Comparison of ENCODE assay signal across 8 cellular contexts in genomic region chr6:159633196-159633595, GRCh38. TPM values are rescaled to one million over a fixed set of nuclear protein-coding genes. Genes with fewer than 3 reads are reported as not detected.
DNase-seq lines count a peak whose midpoint lies in the region; TF ChIP-seq lines count a peak whose summit lies in the region.
"Had no signal": no experiment of that assay in that cellular context is flagged by ENCODE, and none has a peak within 500 bp of the region (broad histone marks: within the 10 kb centered on the region; RNA-seq: fewer than 3 reads in every experiment).

No MANE protein-coding gene starts in this region.

- H2AFZ ChIP-seq in mesenchymal stem cell (ENCODE audit: low read depth, low read length), result no peak overlapping the region
- H2AFZ ChIP-seq: parathyroid adenoma had no signal

- H2BK12ac ChIP-seq in mesenchymal stem cell (ENCODE audit: low read length in 2 of 2), result no peak overlapping the region

- H4K8ac ChIP-seq in mesenchymal stem cell (ENCODE audit: low read length), result no peak overlapping the region

- H2BK5ac ChIP-seq in mesenchymal stem cell (ENCODE audit: low read depth, low read length, poor library complexity, severe bottlenecking), result no peak overlapping the region

- H3K4me3 ChIP-seq in GM06990 (replicated peaks; ENCODE audit: low read depth, low read length) (no peak overlapping the region), WI38 (ENCODE audit: low read depth, low read length) (no peak overlapping the region), mesenchymal stem cell (ENCODE audit: insufficient read depth in 1 of 2, low read depth in 1 of 2, low read length in 2 of 2) (no peak overlapping the region)

- no peak overlapping the region for H3K18ac ChIP-seq in mesenchymal stem cell (ENCODE audit: low read depth in 1 of 2, low read length in 2 of 2)

- no peak overlapping the region for H3K23ac ChIP-seq in mesenchymal stem cell (ENCODE audit: low read length in 2 of 2)

- no peak overlapping the region for H3K4ac ChIP-seq in mesenchymal stem cell (ENCODE audit: low read depth in 1 of 2, low read length in 2 of 2)

- H3K9ac ChIP-seq in mesenchymal stem cell (ENCODE audit: low read length), result no peak overlapping the region
- H3K9ac ChIP-seq: parathyroid adenoma had no signal

- H3K4me2 ChIP-seq in mesenchymal stem cell (ENCODE audit: low read length, poor library complexity, severe bottlenecking), result no peak overlapping the region

- no peaks in the 10 kb centered on the region for H3K9me3 ChIP-seq in mesenchymal stem cell (ENCODE audit: control insufficient read depth, low read length)

- TF ChIP-seq CTCF in GM06990 (IDR thresholded peaks at IDR 0.05; ENCODE audit: insufficient read depth, low read length, poor library complexity, severe bottlenecking) (peak; percentile 54), WI38 (IDR thresholded peaks at IDR 0.05; ENCODE audit: low read depth, low read length) (0 out of 2 replicates have a peak, but pooled peaks have one; percentile 43)

- H3K27me3 ChIP-seq in GM06990 (replicated peaks; ENCODE audit: control insufficient read depth, insufficient read depth, low read length) (no peaks in the 10 kb centered on the region), mesenchymal stem cell (ENCODE audit: control insufficient read depth in 1 of 2, insufficient read depth in 1 of 2, low read length in 2 of 2) (no peaks in the 10 kb centered on the region)

- no peak overlapping the region for H2BK15ac ChIP-seq in mesenchymal stem cell (ENCODE audit: low read depth, poor library complexity, severe bottlenecking)

- no peak overlapping the region for H3K14ac ChIP-seq in mesenchymal stem cell (ENCODE audit: low read length in 2 of 2)

- no peak overlapping the region for H2BK120ac ChIP-seq in mesenchymal stem cell (ENCODE audit: low read depth, low read length)

- H3K4me1 ChIP-seq in mesenchymal stem cell (ENCODE audit: control insufficient read depth, insufficient read depth, low read depth, low read length), result no peaks in the 10 kb centered on the region
- H3K4me1 ChIP-seq: parathyroid adenoma had no signal

- no peak overlapping the region for H4K91ac ChIP-seq in mesenchymal stem cell (ENCODE audit: low read length)

- WGBS in mesenchymal stem cell, result 69% methylated on average over 4 of the region's 5 CpGs

- DNase-seq in GM06990 (ENCODE audit: extremely low read depth, insufficient read length), result no peak
- peak; percentile 17 for DNase-seq in HT1080 (ENCODE audit: low read depth)
- DNase-seq in mesenchymal stem cell, result peak; percentile 4
- DNase-seq in COLO829 (ENCODE audit: low spot score), result no peak
- DNase-seq in NCI-H2081 treated with DMSO at 0.1 percent for 48 hours (lab: John Stamatoyannopoulos, UW), result no peak
- DNase-seq in NCI-H2196 (lab: John Stamatoyannopoulos, UW; ENCODE audit: unreplicated experiment), result no peak

- H2AK5ac ChIP-seq in mesenchymal stem cell (ENCODE audit: low read length, severe bottlenecking), result no peak overlapping the region

- no peaks in the 10 kb centered on the region for H3K79me1 ChIP-seq in mesenchymal stem cell (replicated peaks; ENCODE audit: low read length, poor library complexity, severe bottlenecking)

- no peak overlapping the region for H3K27ac ChIP-seq in mesenchymal stem cell (ENCODE audit: low read length, poor library complexity, severe bottlenecking)
- H3K27ac ChIP-seq: parathyroid adenoma had no signal

- no peaks in the 10 kb centered on the region for H3K36me3 ChIP-seq in GM06990 (ENCODE audit: control insufficient read depth, insufficient read depth, low read length)
- peaks cover 0 to 22% of the 10 kb centered on the region in 2 experiments for H3K36me3 ChIP-seq in mesenchymal stem cell (ENCODE audit: control insufficient read depth in 1 of 2, insufficient read depth in 2 of 2, low read depth in 1 of 2, low read length in 2 of 2)

RNA-seq across cellular contexts. Expression of gene SOD2, which starts 59.8 kb away (rescaled TPM):
- 53.5 and 60.2 TPM in 2 replicates for total RNA-seq in HT1080 (2014; rRNA removed; shearing (Covaris generic))
- 39.3 and 41.5 TPM in 2 replicates for polyA plus RNA-seq in HT1080 (2015; cell fraction: cytosol; rRNA removed)
- 15.6 and 20.7 TPM in 2 replicates for polyA plus RNA-seq in HT1080 (2015; cell fraction: nucleus; rRNA removed)
- 86.6 TPM for polyA plus RNA-seq in mesenchymal stem cell (2013, experiment 1 of 2)
- polyA plus RNA-seq in mesenchymal stem cell (2013, experiment 2 of 2), result 89.2 TPM

Comparison
In these comparisons a context has a peak if more than half of its experiments do, and no peak if none do; other contexts are left out.
1. DNase-seq: peak in HT1080 (single experiment) and mesenchymal stem cell (single experiment); none in GM06990 (single experiment), COLO829 (single experiment), NCI-H2081 treated with DMSO at 0.1 percent for 48 hours (single experiment) and NCI-H2196 (single experiment).